Comparison of ENCODE assay signal across 11 cellular contexts in the genomic region with DNA sequence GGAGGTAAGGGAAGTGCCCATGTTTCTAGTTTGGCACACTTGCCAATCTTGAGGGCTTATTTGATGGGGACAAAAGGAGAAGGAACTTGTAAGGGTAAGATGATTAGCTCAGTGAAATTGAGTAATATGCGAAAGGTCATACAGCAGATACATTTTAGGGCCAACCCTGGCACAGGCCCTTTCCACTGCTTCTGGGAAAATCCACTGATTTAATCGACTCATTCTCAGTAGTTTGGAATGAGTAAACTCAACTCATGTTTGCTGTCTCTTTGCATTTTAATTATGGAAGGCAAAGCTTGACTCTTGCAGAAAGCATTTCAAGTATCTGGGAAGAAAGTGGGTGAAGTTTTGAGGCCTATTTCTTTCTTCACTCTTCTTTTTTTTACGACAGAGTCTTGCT. TPM values are rescaled to one million over a fixed set of nuclear protein-coding genes. Genes with fewer than 3 reads are reported as not detected.
A peak's percentile ranks its signal among the peaks of the same experiment; 100 is the strongest.
DNase-seq lines count a peak whose midpoint lies in the region; ATAC-seq and TF ChIP-seq lines count a peak whose summit lies in the region.
"Had no signal": no experiment of that assay in that cellular context is flagged by ENCODE, and none has a peak within 500 bp of the region (broad histone marks: within the 10 kb centered on the region; RNA-seq: fewer than 3 reads in every experiment).

No MANE protein-coding gene starts in this region.

- peak overlapping the region; percentile 38 for H3K4me2 ChIP-seq in skeletal muscle satellite cell (ENCODE audit: low read length)

- H3K27ac ChIP-seq in SJSA1 (peak overlapping the region; percentile 29; the same call in 1 of the 2 replicates), esophagus squamous epithelium (peak overlapping the region; percentile 18 to 68 (median 53)), ovary (no peak overlapping the region)
- H3K27ac ChIP-seq: epithelial cell of prostate, pancreas had no signal

- DNase-seq in GM04504 (ENCODE audit: low read depth) (peak; percentile 89), SJSA1 (ENCODE audit: low read depth in 1 of 2, low spot score in 2 of 2) (peak in 1 of 2 experiments; percentile 31), esophagus squamous epithelium (lab: John Stamatoyannopoulos, UW) (no peak), ovary (no peak), NCI-H69 (lab: John Stamatoyannopoulos, UW) (no peak)
- DNase-seq: activated CD4-positive, alpha-beta T cell treated with anti-CD3 and anti-CD28 coated beads for 4 hours; pancreas had no signal

- TF ChIP-seq EP300 in ovary (IDR thresholded peaks at IDR 0.05), result no peak

- no peaks in the 10 kb centered on the region for H3K27me3 ChIP-seq in SJSA1 (replicated peaks)
- no peaks in the 10 kb centered on the region for H3K27me3 ChIP-seq in esophagus squamous epithelium
- no peaks in the 10 kb centered on the region for H3K27me3 ChIP-seq in skeletal muscle satellite cell (ENCODE audit: control insufficient read depth, insufficient read depth, low read length)
- H3K27me3 ChIP-seq in ovary, result no peaks in the 10 kb centered on the region
- H3K27me3 ChIP-seq: pancreas had no signal

- TF ChIP-seq CTCF in esophagus squamous epithelium (IDR thresholded peaks at IDR 0.05), result no peak
- no peak for TF ChIP-seq CTCF in ovary (IDR thresholded peaks at IDR 0.05)

- intact Hi-C loops in esophagus squamous epithelium (cut with DNase I), result no loop called here
- intact Hi-C loops in ovary (cut with DNase I), result no loop called here

- H3K4me1 ChIP-seq in SJSA1 (replicated peaks) (peaks cover 20% of the 10 kb centered on the region), esophagus squamous epithelium (peaks cover 14 to 39% (median 15%) of the 10 kb centered on the region in 3 donors), skeletal muscle satellite cell (ENCODE audit: control insufficient read depth, insufficient read depth, low read length) (peaks cover 7% of the 10 kb centered on the region), ovary (ENCODE audit: insufficient read depth) (peaks cover 1% of the 10 kb centered on the region)
- H3K4me1 ChIP-seq: pancreas had no signal

- H3K36me3 ChIP-seq in SJSA1 (peaks cover 6% of the 10 kb centered on the region), esophagus squamous epithelium (peaks cover 0 to 17% (median 0%) of the 10 kb centered on the region in 3 donors), skeletal muscle satellite cell (ENCODE audit: insufficient read depth, low read length) (peaks cover 5% of the 10 kb centered on the region), ovary (no peaks in the 10 kb centered on the region)
- H3K36me3 ChIP-seq: pancreas had no signal

- WGBS in esophagus squamous epithelium, 2 donors, result 46 to 48% methylated on average over 3 of the region's 3 CpGs
- WGBS in ovary, 3 donors, result 61 to 75% (median 62%) methylated on average over 3 of the region's 3 CpGs

- H3K9me3 ChIP-seq in SJSA1 (replicated peaks) (no peaks in the 10 kb centered on the region), esophagus squamous epithelium (no peaks in the 10 kb centered on the region), skeletal muscle satellite cell (replicated peaks; ENCODE audit: low read length) (no peaks in the 10 kb centered on the region), ovary (no peaks in the 10 kb centered on the region)
- H3K9me3 ChIP-seq: pancreas had no signal

- H3K4me3 ChIP-seq in SJSA1 (no peak overlapping the region), esophagus squamous epithelium (no peak overlapping the region), skeletal muscle satellite cell (ENCODE audit: low read length) (no peak overlapping the region), ovary (no peak overlapping the region)
- H3K4me3 ChIP-seq: pancreas had no signal

- peak overlapping the region; percentile 48 for H3K9ac ChIP-seq in skeletal muscle satellite cell (ENCODE audit: low read depth, low read length)

- ATAC-seq in GM21447 (IDR thresholded peaks at IDR 0.05; ENCODE audit: unreplicated experiment) (no peak), HG03520 (IDR thresholded peaks at IDR 0.05; ENCODE audit: unreplicated experiment) (no peak)

- TF ChIP-seq POLR2A in esophagus squamous epithelium (IDR thresholded peaks at IDR 0.05), result no peak
- TF ChIP-seq POLR2A in ovary (IDR thresholded peaks at IDR 0.05), result no peak

RNA-seq across cellular contexts. Expression of a gene that starts 20.0 kb away (rescaled TPM):
- total RNA-seq in SJSA1 (2014; rRNA removed; shearing (Covaris generic)), result 16.7 and 24.1 TPM in 2 replicates
- total RNA-seq in esophagus squamous epithelium, result 10 to 100 TPM; 13.6 to 33.2 (median 16.6) TPM
- 22.3 and 28.9 TPM in 2 replicates for total RNA-seq in skeletal muscle satellite cell (2012; rRNA removed)
- 10 to 100 TPM; 41.4 to 70.0 (median 48.0) TPM for total RNA-seq in ovary
- 10 to 100 TPM; 17.6 to 35.1 TPM for polyA plus RNA-seq in ovary

RNA-seq across cellular contexts. Expression of a gene that starts 49.8 kb away (rescaled TPM):
- 277 and 319 TPM in 2 replicates for total RNA-seq in SJSA1 (2014; rRNA removed; shearing (Covaris generic))
- total RNA-seq in esophagus squamous epithelium (100 to 1,000 TPM; 149 to 326 (median 182) TPM), ovary (100 to 1,000 TPM; 277 to 389 (median 356) TPM)
- total RNA-seq in skeletal muscle satellite cell (2012; rRNA removed), result 181 and 214 TPM in 2 replicates
- 100 to 1,000 TPM; 247 to 269 TPM for polyA plus RNA-seq in ovary

Comparison
In these comparisons a context has a peak if more than half of its experiments do, and no peak if none do; other contexts are left out.
1. H3K27ac ChIP-seq: peak in SJSA1 (single experiment) and esophagus squamous epithelium (4 of 4); none in ovary (0 of 2).